13 cellular contexts compared by ENCODE assay signal in genomic region chr6:47126647-47127339, GRCh38.
A peak's percentile ranks its signal among the peaks of the same experiment; 100 is the strongest.
DNase-seq lines count a peak whose midpoint lies in the region; ATAC-seq, FAIRE-seq and TF ChIP-seq lines count a peak whose summit lies in the region.
"Had no signal": no experiment of that assay in that cellular context is flagged by ENCODE, and none has a peak within 500 bp of the region (broad histone marks: within the 10 kb centered on the region; RNA-seq: fewer than 3 reads in every experiment).

No MANE protein-coding gene starts in this region.

- WGBS in SK-N-SH (ENCODE audit: low lambda C conversion rate): 57% methylated on average over 5 of the region's 5 CpGs
- 54 to 58% methylated on average over 5 of the region's 5 CpGs for WGBS in pancreas, 2 donors

- POLR2A ChIA-PET in SK-N-SH (lab: Yijun Ruan, JAX): no interaction called here

- no peak for FAIRE-seq in pancreas (lab: Jason Lieb, UNC)
- FAIRE-seq: TTC549 had no signal

- TF ChIP-seq CTCF in SK-N-SH (IDR thresholded peaks at IDR 0.05) (no peak), cardiac muscle cell (IDR thresholded peaks at IDR 0.05; ENCODE audit: low read depth, low read length) (no peak), pancreas (IDR thresholded peaks at IDR 0.05) (no peak)

- DNase-seq in HK-2 (ENCODE audit: unreplicated experiment) (peak; percentile 26), SK-N-SH (no peak), cardiac muscle cell (ENCODE audit: low read depth in 1 of 2, low spot score in 1 of 2) (peak; percentile 54 to 73), pancreas (peak in 3 of 6 donors; percentile 23 to 42 (median 25)), NCI-H1105 (lab: John Stamatoyannopoulos, UW) (no peak), epidermal melanocyte (ENCODE audit: insufficient read length, low spot score) (no peak), C1 segment of cervical spinal cord (lab: John Stamatoyannopoulos, UW) (no peak)
- DNase-seq: activated T-cell treated with anti-CD3 and anti-CD28 coated beads, Interleukin-2, amount 50 U/mL, for 1 hour; caudate nucleus; occipital lobe had no signal

- H3K36me3 ChIP-seq in SK-N-SH (replicated peaks in 1 of 2; ENCODE audit: control insufficient read depth in 1 of 2, insufficient read depth in 2 of 2, low read length in 1 of 2) (no peaks in the 10 kb centered on the region), cardiac muscle cell (no peaks in the 10 kb centered on the region), pancreas (no peaks in the 10 kb centered on the region)

- H2AFZ ChIP-seq in SK-N-SH (ENCODE audit: low read depth): no peak overlapping the region

- intact Hi-C loops in pancreas (cut with DNase I): no loop called here

- peak in 3 of 4 donors; percentile 34 to 62 (median 55) for ATAC-seq in pancreas
- ATAC-seq in HG03045 (IDR thresholded peaks at IDR 0.05; ENCODE audit: unreplicated experiment): no peak

- no peak overlapping the region for H3K4me2 ChIP-seq in SK-N-SH
- H3K4me2 ChIP-seq: KMS-11 had no signal

- no peaks in the 10 kb centered on the region for H4K20me1 ChIP-seq in SK-N-SH (ENCODE audit: insufficient read depth)

- no peak overlapping the region for H3K27ac ChIP-seq in SK-N-SH (ENCODE audit: low read depth in 2 of 2, low read length in 1 of 2)
- no peak overlapping the region for H3K27ac ChIP-seq in cardiac muscle cell
- H3K27ac ChIP-seq in pancreas: peak overlapping the region in 1 of 4 donors; percentile 37
- H3K27ac ChIP-seq: KMS-11 had no signal

- no peak for TF ChIP-seq EP300 in SK-N-SH (IDR thresholded peaks at IDR 0.05; ENCODE audit: borderline replicate concordance in 1 of 2, low read depth in 1 of 2, low read length in 1 of 2)

- CTCF ChIA-PET in SK-N-SH (lab: Yijun Ruan, JAX): no interaction called here

- no peaks in the 10 kb centered on the region for H3K27me3 ChIP-seq in SK-N-SH (ENCODE audit: insufficient read depth)
- no peaks in the 10 kb centered on the region for H3K27me3 ChIP-seq in cardiac muscle cell
- H3K27me3 ChIP-seq in pancreas: no peaks in the 10 kb centered on the region

- no peaks in the 10 kb centered on the region for H3K9me2 ChIP-seq in SK-N-SH

- H3K79me2 ChIP-seq in SK-N-SH (ENCODE audit: insufficient read depth): no peaks in the 10 kb centered on the region

- H3K9me3 ChIP-seq in SK-N-SH (no peaks in the 10 kb centered on the region), cardiac muscle cell (ENCODE audit: low read depth) (no peaks in the 10 kb centered on the region), pancreas (no peaks in the 10 kb centered on the region)

- peaks cover 0 to 5% of the 10 kb centered on the region in 2 experiments; a peak in 1 of 4 replicates for H3K4me1 ChIP-seq in SK-N-SH (ENCODE audit: control insufficient read depth in 1 of 2, insufficient read depth in 2 of 2, low read depth in 1 of 2, low read length in 1 of 2)
- peaks cover 24% of the 10 kb centered on the region for H3K4me1 ChIP-seq in cardiac muscle cell (ENCODE audit: low read depth)
- peaks cover 0 to 6% (median 0%) of the 10 kb centered on the region in 3 donors for H3K4me1 ChIP-seq in pancreas

- H3K4me3 ChIP-seq in SK-N-SH (ENCODE audit: low read depth in 2 of 2, low read length in 1 of 2): no peak overlapping the region
- H3K4me3 ChIP-seq in cardiac muscle cell: no peak overlapping the region
- H3K4me3 ChIP-seq in pancreas: no peak overlapping the region

- no peak for TF ChIP-seq RAD21 in SK-N-SH (IDR thresholded peaks at IDR 0.05; ENCODE audit: low read length)

- no peaks in the 10 kb centered on the region for H3F3A ChIP-seq in SK-N-SH (replicated peaks; ENCODE audit: insufficient read depth)

- no peak overlapping the region for H3K9ac ChIP-seq in SK-N-SH
- H3K9ac ChIP-seq: KMS-11 had no signal

TF ChIP-seq in SK-N-SH, 30 proteins besides CTCF, POLR2A, EP300 and RAD21:
- TF ChIP-seq NFIC (IDR thresholded peaks at IDR 0.05; ENCODE audit: borderline replicate concordance) (peak; percentile 25; the same call in 1 of the 2 replicates), ZBTB33 (IDR thresholded peaks at IDR 0.05; ENCODE audit: borderline replicate concordance, low read depth) (no peak), SIN3A (IDR thresholded peaks at IDR 0.05; ENCODE audit: borderline replicate concordance, low read depth, low read length) (no peak)

Comparison
In these comparisons a context has a peak if more than half of its experiments do, and no peak if none do; other contexts are left out.
1. DNase-seq: peak in HK-2 (single experiment) and cardiac muscle cell (2 of 2); none in SK-N-SH (single experiment), NCI-H1105 (single experiment), epidermal melanocyte (single experiment) and C1 segment of cervical spinal cord (0 of 14).